In genomic region chr20:35327074-35327976, GRCh38 we compare ENCODE assay signal across 12 cellular contexts. TPM values are rescaled to one million over a fixed set of nuclear protein-coding genes. Genes with fewer than 3 reads are reported as not detected.
DNase-seq lines count a peak whose midpoint lies in the region; ATAC-seq and TF ChIP-seq lines count a peak whose summit lies in the region.
"Had no signal": no experiment of that assay in that cellular context is flagged by ENCODE, and none has a peak within 500 bp of the region (broad histone marks: within the 10 kb centered on the region; RNA-seq: fewer than 3 reads in every experiment).

No MANE protein-coding gene starts in this region.

- no peaks in the 10 kb centered on the region for H3K36me3 Mint-ChIP-seq in Calu3 (ENCODE audit: insufficient read depth, unreplicated experiment)
- peaks cover 8% of the 10 kb centered on the region for H3K36me3 Mint-ChIP-seq in activated CD8-positive, alpha-beta memory T cell treated with anti-CD3 and anti-CD28 coated beads, Interleukin-2, amount 10 ng/mL, durations not matched to agents 7 days and 5 days

- H3K9me3 ChIP-seq in mucosa of descending colon: no peaks in the 10 kb centered on the region

- H3K36me3 ChIP-seq in mucosa of descending colon (ENCODE audit: low read depth): no peaks in the 10 kb centered on the region

- H3K27me3 Mint-ChIP-seq in Calu3 (ENCODE audit: unreplicated experiment): no peaks in the 10 kb centered on the region
- no peaks in the 10 kb centered on the region for H3K27me3 Mint-ChIP-seq in activated CD8-positive, alpha-beta memory T cell treated with anti-CD3 and anti-CD28 coated beads, Interleukin-2, amount 10 ng/mL, durations not matched to agents 7 days and 5 days

- BruUV-seq in Calu3 (replicated peaks; lab: Mats Ljungman, UMichigan): no TSS peak

- H3K27ac Mint-ChIP-seq in Calu3 (ENCODE audit: unreplicated experiment): peak overlapping the region; percentile 30
- no peak overlapping the region for H3K27ac Mint-ChIP-seq in activated CD8-positive, alpha-beta memory T cell treated with anti-CD3 and anti-CD28 coated beads, Interleukin-2, amount 10 ng/mL, durations not matched to agents 7 days and 5 days
- H3K27ac Mint-ChIP-seq: T-helper 2 cell treated with Interferon-gamma antibody and Interleukin-4, amounts not matched to agents 5 μg/mL and 100 μg/mL, for 36 hours had no signal

- peaks cover 16% of the 10 kb centered on the region for H3K4me1 ChIP-seq in mucosa of descending colon (ENCODE audit: low read depth)

- ATAC-seq in mucosa of descending colon (peak; percentile 94), GM19328 (IDR thresholded peaks at IDR 0.05; ENCODE audit: unreplicated experiment) (no peak), GM18502 (IDR thresholded peaks at IDR 0.05; ENCODE audit: poor library complexity, unreplicated experiment) (no peak)
- no peak for ATAC-seq in activated CD8-positive, alpha-beta memory T cell treated with anti-CD3 and anti-CD28 coated beads, Interleukin-2, amount 10 ng/mL, durations not matched to agents 7 days and 5 days

- intact Hi-C loops in Calu3 (cut with micrococcal nuclease; ENCODE audit: unreplicated experiment): no loop called here
- intact Hi-C loops in mucosa of descending colon (cut with DNase I, micrococcal nuclease): no loop called here

- CTCF ChIA-PET in Calu3 (lab: Charles Lee): interaction anchor here (0.5 to 1.5 kb wide), 7 partner anchors 9 to 100 kb away, joined by 3 to 7 read pairs (median 3); no protein-coding TSS in a partner anchor
- CTCF ChIA-PET in activated CD8-positive, alpha-beta memory T cell treated with anti-CD3 and anti-CD28 coated beads, Interleukin-2, amount 10 ng/mL, durations not matched to agents 7 days and 5 days (lab: Charles Lee): interaction anchor here (0.9 to 1.5 kb wide), 2 partner anchors 22 to 29 kb away, joined by 3 to 9 read pairs; no protein-coding TSS in a partner anchor

- no peaks in the 10 kb centered on the region for H3K9me3 Mint-ChIP-seq in Calu3 (ENCODE audit: low read depth, unreplicated experiment)
- no peaks in the 10 kb centered on the region for H3K9me3 Mint-ChIP-seq in activated CD8-positive, alpha-beta memory T cell treated with anti-CD3 and anti-CD28 coated beads, Interleukin-2, amount 10 ng/mL, durations not matched to agents 7 days and 5 days (ENCODE audit: low read depth)
- H3K9me3 Mint-ChIP-seq: T-helper 2 cell treated with Interferon-gamma antibody and Interleukin-4, amounts not matched to agents 5 μg/mL and 100 μg/mL, for 36 hours had no signal

- TF ChIP-seq CTCF in Calu3 (IDR thresholded peaks at IDR 0.05; ENCODE audit: unreplicated experiment) (no peak), choroid plexus epithelial cell (conservative IDR thresholded peaks at IDR 0.05; ENCODE audit: low read depth, low read length) (no peak), mucosa of descending colon (IDR thresholded peaks at IDR 0.05) (no peak)

- H3K4me3 ChIP-seq in choroid plexus epithelial cell (ENCODE audit: low read depth, low read length) (no peak overlapping the region), mucosa of descending colon (no peak overlapping the region)
- H3K4me3 ChIP-seq: MG63 had no signal

- H3K4me3 Mint-ChIP-seq in Calu3 (ENCODE audit: low read depth, unreplicated experiment): no peak overlapping the region
- no peak overlapping the region for H3K4me3 Mint-ChIP-seq in activated CD8-positive, alpha-beta memory T cell treated with anti-CD3 and anti-CD28 coated beads, Interleukin-2, amount 10 ng/mL, durations not matched to agents 7 days and 5 days
- H3K4me3 Mint-ChIP-seq: T-helper 2 cell treated with Interferon-gamma antibody and Interleukin-4, amounts not matched to agents 5 μg/mL and 100 μg/mL, for 36 hours had no signal

- DNase-seq in Calu3 (peak; percentile 39), NCI-H2196 (lab: John Stamatoyannopoulos, UW; ENCODE audit: unreplicated experiment) (peak; percentile 69), choroid plexus epithelial cell (ENCODE audit: low read depth) (peak; percentile 51), mucosa of descending colon (peak in 1 of 3 donors; percentile 90), putamen (ENCODE audit: low spot score) (no peak)
- DNase-seq in activated CD8-positive, alpha-beta memory T cell treated with anti-CD3 and anti-CD28 coated beads, Interleukin-2, amount 10 ng/mL, durations not matched to agents 7 days and 5 days: no peak
- DNase-seq: effector CD8-positive, alpha-beta T cell; MG63; NCI-H82 had no signal

- H3K4me1 Mint-ChIP-seq in Calu3 (ENCODE audit: low read depth, unreplicated experiment): peaks cover 54% of the 10 kb centered on the region
- peaks cover 17% of the 10 kb centered on the region for H3K4me1 Mint-ChIP-seq in activated CD8-positive, alpha-beta memory T cell treated with anti-CD3 and anti-CD28 coated beads, Interleukin-2, amount 10 ng/mL, durations not matched to agents 7 days and 5 days

RNA-seq across cellular contexts. Expression of gene FAM83C, which starts 35.1 kb away (rescaled TPM):
- total RNA-seq in Calu3 (2022) (0.12 TPM in 1 of 2 replicates, not detected in the other), mucosa of descending colon (under 1 TPM in 2 of 3 donors, not detected in 1; 0.13 to 0.41 TPM)
- not detected for total RNA-seq in activated CD8-positive, alpha-beta memory T cell treated with anti-CD3 and anti-CD28 coated beads, Interleukin-2, amount 10 ng/mL, durations not matched to agents 7 days and 5 days

RNA-seq across cellular contexts. Expression of gene EIF6, which starts 42.8 kb away (rescaled TPM):
- 271 and 317 TPM in 2 replicates for total RNA-seq in Calu3 (2022)
- 100 to 1,000 TPM; 105 to 206 (median 182) TPM for total RNA-seq in mucosa of descending colon
- 100 to 1,000 TPM in 1 of 2 experiments, 10 to 100 TPM in 1; 98.6 to 121 TPM for total RNA-seq in activated CD8-positive, alpha-beta memory T cell treated with anti-CD3 and anti-CD28 coated beads, Interleukin-2, amount 10 ng/mL, durations not matched to agents 7 days and 5 days

RNA-seq across cellular contexts. Expression of gene MMP24OS, which starts 49.4 kb away (rescaled TPM):
- total RNA-seq in Calu3 (2022) (86.8 and 95.4 TPM in 2 replicates), mucosa of descending colon (100 to 1,000 TPM in 2 of 3 donors, 10 to 100 TPM in 1; 90.9 to 156 (median 124) TPM)
- total RNA-seq in activated CD8-positive, alpha-beta memory T cell treated with anti-CD3 and anti-CD28 coated beads, Interleukin-2, amount 10 ng/mL, durations not matched to agents 7 days and 5 days: 10 to 100 TPM; 28.4 to 44.3 TPM

Comparison
In these comparisons a context has a peak if more than half of its experiments do, and no peak if none do; other contexts are left out.
1. DNase-seq: peak in Calu3 (single experiment), NCI-H2196 (single experiment) and choroid plexus epithelial cell (single experiment); none in putamen (single experiment) and activated CD8-positive, alpha-beta memory T cell treated with anti-CD3 and anti-CD28 coated beads, Interleukin-2, amount 10 ng/mL, durations not matched to agents 7 days and 5 days (single experiment).